8 cellular contexts compared by ENCODE assay signal in the genomic region with DNA sequence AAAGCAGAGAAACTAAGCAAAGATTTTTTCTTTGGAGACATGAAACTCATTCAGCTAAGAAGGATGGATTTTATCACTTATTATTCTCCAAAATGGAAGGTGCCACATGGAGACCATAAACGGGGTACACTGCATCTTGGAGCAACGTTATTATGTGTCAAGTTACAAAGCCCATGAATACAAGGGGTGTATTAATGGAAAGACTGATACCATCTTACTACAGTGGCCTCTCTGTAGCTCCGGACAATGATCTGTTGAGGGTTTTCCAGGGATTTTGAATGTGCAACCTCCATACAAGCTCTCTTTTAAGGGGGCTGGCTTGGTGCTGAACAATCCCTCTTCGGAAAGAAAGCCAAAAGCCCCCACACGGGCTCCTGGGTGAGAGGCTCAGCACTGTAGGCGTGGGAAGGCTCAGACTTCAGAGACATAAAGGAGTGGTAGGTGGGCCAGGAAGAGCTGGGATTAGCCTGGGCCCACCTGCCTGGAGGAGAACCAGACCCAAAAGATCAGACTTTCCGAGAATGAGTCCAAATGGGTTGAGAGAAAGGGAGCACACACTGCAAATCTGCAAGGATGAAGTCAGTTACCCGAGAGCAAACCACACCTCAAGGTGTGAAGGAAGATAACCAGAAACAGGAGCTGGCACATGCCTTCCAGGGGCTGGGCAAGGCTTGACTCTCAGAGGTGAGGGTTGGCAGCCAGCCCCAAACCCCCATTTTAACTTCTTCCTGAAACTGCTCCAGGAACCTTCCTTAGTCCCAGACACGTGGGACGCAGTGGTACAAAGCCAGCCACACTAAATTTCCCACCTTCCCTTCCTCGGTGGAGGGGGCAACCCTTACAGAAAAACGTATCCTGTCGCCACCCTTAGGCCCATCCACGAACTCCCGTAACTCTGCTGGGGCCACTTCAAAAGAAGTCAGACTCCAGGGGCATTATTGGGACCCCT. TPM values are rescaled to one million over a fixed set of nuclear protein-coding genes. Genes with fewer than 3 reads are reported as not detected.
DNase-seq lines count a peak whose midpoint lies in the region; ATAC-seq and TF ChIP-seq lines count a peak whose summit lies in the region.

No MANE protein-coding gene starts in this region.

- peaks cover 2% of the 10 kb centered on the region for H3K4me1 ChIP-seq in NT2/D1 (ENCODE audit: insufficient read depth, insufficient read length)
- peaks cover 55% of the 10 kb centered on the region for H3K4me1 ChIP-seq in mucosa of stomach (ENCODE audit: control insufficient read depth, insufficient read depth, low read length)

- ATAC-seq in HG03521 (IDR thresholded peaks at IDR 0.05; ENCODE audit: unreplicated experiment), result no peak

- H3K27me3 ChIP-seq in BJ (ENCODE audit: control insufficient read depth, insufficient read depth, low read length), result no peaks in the 10 kb centered on the region
- no peaks in the 10 kb centered on the region for H3K27me3 ChIP-seq in NT2/D1 (ENCODE audit: insufficient read depth, insufficient read length)
- H3K27me3 ChIP-seq in dorsolateral prefrontal cortex, result no peaks in the 10 kb centered on the region
- no peaks in the 10 kb centered on the region for H3K27me3 ChIP-seq in mucosa of stomach (ENCODE audit: control insufficient read depth, insufficient read depth, low read length)

- H3K36me3 ChIP-seq in BJ (ENCODE audit: control insufficient read depth, insufficient read depth, low read length) (no peaks in the 10 kb centered on the region), NT2/D1 (ENCODE audit: insufficient read depth, insufficient read length, low read length) (peaks cover 15% of the 10 kb centered on the region), mucosa of stomach (ENCODE audit: control insufficient read depth, insufficient read depth, low read length) (no peaks in the 10 kb centered on the region)

- peak overlapping the region in 52 of 59 donors; percentile 7 to 93 (median 78) for H3K27ac ChIP-seq in dorsolateral prefrontal cortex

- no peak for DNase-seq in BJ (ENCODE audit: low read depth)
- DNase-seq in NT2/D1 (ENCODE audit: low read depth, low spot score), result no peak
- peak in 2 of 10 donors; percentile 9 to 33 for DNase-seq in dorsolateral prefrontal cortex
- no peak for DNase-seq in D341Med (ENCODE audit: low spot score)
- no peak for DNase-seq in NCI-H146 treated with DMSO at 0.1 percent for 48 hours (lab: John Stamatoyannopoulos, UW; ENCODE audit: unreplicated experiment)
- no peak for DNase-seq in NCI-H2227 treated with DMSO at 0.1 percent for 48 hours (lab: John Stamatoyannopoulos, UW)

- POLR2A ChIA-PET in BJ (lab: Charles Lee), result no interaction called here

- H3K9ac ChIP-seq in NT2/D1 (ENCODE audit: insufficient read length, low read depth), result peak overlapping the region; percentile 94
- H3K9ac ChIP-seq in mucosa of stomach (ENCODE audit: low read length), result peak overlapping the region; percentile 100

- peak overlapping the region; percentile 92 for H3K4me3 ChIP-seq in BJ (ENCODE audit: low read depth, low read length)
- H3K4me3 ChIP-seq in NT2/D1 (ENCODE audit: insufficient read length, low read depth), result peak overlapping the region; percentile 91
- H3K4me3 ChIP-seq in dorsolateral prefrontal cortex, result peak overlapping the region; percentile 61 to 90 (median 78)
- peak overlapping the region; percentile 96 for H3K4me3 ChIP-seq in mucosa of stomach (ENCODE audit: low read length)

- H3K9me3 ChIP-seq in NT2/D1 (ENCODE audit: insufficient read depth, low read length) (no peaks in the 10 kb centered on the region), mucosa of stomach (ENCODE audit: control insufficient read depth, low read length) (no peaks in the 10 kb centered on the region)

- TF ChIP-seq CTCF in BJ (IDR thresholded peaks at IDR 0.05; ENCODE audit: insufficient read depth, low read depth, low read length) (no peak), dorsolateral prefrontal cortex (IDR thresholded peaks at IDR 0.05 in 54 of 56, conservative IDR thresholded peaks at IDR 0.05 in 2 of 56; ENCODE audit: low read depth in 1 of 56, partially characterized antibody in 56 of 56) (peak in 3 of 56 donors; percentile 7 to 14 (median 12))

- CTCF ChIA-PET in BJ (lab: Yijun Ruan, JAX), result interaction anchor here (1.2 to 1.3 kb wide), 3 partner anchors 12 to 34 kb away, joined by 3 to 8 read pairs (median 5); no protein-coding TSS in a partner anchor

- intact Hi-C loops in dorsolateral prefrontal cortex (cut with DNase I), result loop anchor here (5.0 to 10.0 kb wide), 2 partner anchors 50 to 53 kb away; no protein-coding TSS in a partner anchor

RNA-seq across cellular contexts. Expression of a gene that starts 1.5 kb away (rescaled TPM):
- polyA plus RNA-seq in BJ (2011; rRNA removed), result 17.0 and 18.1 TPM in 2 replicates
- polyA minus RNA-seq in BJ (2011; rRNA and poly(A)+ RNA removed), result 11.3 and 11.4 TPM in 2 replicates
- total RNA-seq in dorsolateral prefrontal cortex, result 10 to 100 TPM; 15.8 to 35.3 (median 22.0) TPM

RNA-seq across cellular contexts. Expression of a gene that starts 59.2 kb away (rescaled TPM):
- 5.7 and 12.8 TPM in 2 replicates for polyA plus RNA-seq in BJ (2011; rRNA removed)
- 8.9 and 9.4 TPM in 2 replicates for polyA minus RNA-seq in BJ (2011; rRNA and poly(A)+ RNA removed)
- total RNA-seq in dorsolateral prefrontal cortex, result 100 to 1,000 TPM in 104 of 120 experiments, 10 to 100 TPM in 16; 38.9 to 309 (median 147) TPM
